8 cellular contexts compared by ENCODE assay signal in genomic region chr2:89840781-89841475, GRCh38.
DNase-seq lines count a peak whose midpoint lies in the region; ATAC-seq and TF ChIP-seq lines count a peak whose summit lies in the region.
"Not testable (repeated sequence)": the region's sequence is repeated elsewhere in the genome, so short reads cannot be mapped to it uniquely, and the experiment has no call there.

No MANE protein-coding gene starts in this region.

- not testable (repeated sequence) for H3K4me1 ChIP-seq in heart left ventricle; right lobe of liver; psoas muscle; aorta (ENCODE audit: control insufficient read depth in 1 of 2, insufficient read depth in 2 of 2, low read length in 2 of 2)

- H3K4me1 Mint-ChIP-seq in central memory CD8-positive, alpha-beta T cell = not testable (repeated sequence)

- peaks cover 37% of the 10 kb centered on the region for H3K9me3 Mint-ChIP-seq in central memory CD8-positive, alpha-beta T cell

- not testable (repeated sequence) for TF ChIP-seq CTCF in heart left ventricle (IDR thresholded peaks at IDR 0.05); right lobe of liver (IDR thresholded peaks at IDR 0.05); psoas muscle (IDR thresholded peaks at IDR 0.05)

- ATAC-seq in GM18867 (IDR thresholded peaks at IDR 0.05; ENCODE audit: unreplicated experiment) = peak; percentile 34
- peak; percentile 29 for ATAC-seq in GM21526 (IDR thresholded peaks at IDR 0.05; ENCODE audit: low FRiP score, unreplicated experiment)
- peak; percentile 30 for ATAC-seq in HG03439 (IDR thresholded peaks at IDR 0.05; ENCODE audit: unreplicated experiment)
- peak; percentile 30 for ATAC-seq in central memory CD8-positive, alpha-beta T cell (replicated peaks; ENCODE audit: extremely low read depth, poor library complexity, severe bottlenecking)
- peak; percentile 42 to 69 (median 66) for ATAC-seq in heart left ventricle
- peak; percentile 36 to 61 (median 46) for ATAC-seq in right lobe of liver
- ATAC-seq in psoas muscle = peak; percentile 61 to 69 (median 68)
- ATAC-seq in aorta (ENCODE audit: low FRiP score) = peak; percentile 85

- H3K27me3 ChIP-seq in heart left ventricle; right lobe of liver; psoas muscle (ENCODE audit: insufficient read depth in 3 of 3, low read length in 2 of 3); aorta (ENCODE audit: control insufficient read depth in 1 of 2, insufficient read depth in 2 of 2, low read length in 1 of 2): not testable (repeated sequence)

- H3K9me3 ChIP-seq in heart left ventricle = peaks cover 0 to 31% (median 5%) of the 10 kb centered on the region in 12 donors
- H3K9me3 ChIP-seq in right lobe of liver = peaks cover 0 to 14% (median 0%) of the 10 kb centered on the region in 4 donors
- H3K9me3 ChIP-seq in psoas muscle; aorta (ENCODE audit: control insufficient read depth, low read length): not testable (repeated sequence)

- not testable (repeated sequence) for H3K36me3 ChIP-seq in heart left ventricle; right lobe of liver; psoas muscle (ENCODE audit: insufficient read depth in 1 of 2, low read depth in 1 of 2); aorta (ENCODE audit: control insufficient read depth in 1 of 2, insufficient read depth in 2 of 2, low read length in 1 of 2)

- intact Hi-C loops in heart left ventricle (cut with DNase I); right lobe of liver (cut with DNase I); psoas muscle (cut with DNase I); aorta (cut with DNase I): not testable (repeated sequence)

- H3K27ac Mint-ChIP-seq in central memory CD8-positive, alpha-beta T cell (ENCODE audit: low read depth) = not testable (repeated sequence)

- not testable (repeated sequence) for H3K27ac ChIP-seq in heart left ventricle; right lobe of liver; psoas muscle; aorta (ENCODE audit: low read depth in 1 of 2, low read length in 2 of 2)

- H3K4me3 ChIP-seq in heart left ventricle; right lobe of liver; psoas muscle; aorta (ENCODE audit: low read length in 2 of 2): not testable (repeated sequence)

- H3K27me3 Mint-ChIP-seq in central memory CD8-positive, alpha-beta T cell = not testable (repeated sequence)

- DNase-seq in central memory CD8-positive, alpha-beta T cell (ENCODE audit: low spot score in 2 of 2); heart left ventricle; right lobe of liver; psoas muscle; aorta: not testable (repeated sequence)

- WGBS in heart left ventricle, 4 donors = 49 to 56% (median 53%) methylated on average over 10 of the region's 10 CpGs
- 35% methylated on average over 10 of the region's 10 CpGs for WGBS in right lobe of liver (ENCODE audit: insufficient coverage, low coverage, low lambda C conversion rate, missing lambda C conversion rate)
- WGBS in psoas muscle, 3 donors = 52 to 58% (median 53%) methylated on average over 10 of the region's 10 CpGs
- WGBS in aorta, 2 donors = 52 to 60% methylated on average over 10 of the region's 10 CpGs

- TF ChIP-seq POLR2A in heart left ventricle (IDR thresholded peaks at IDR 0.05); right lobe of liver (IDR thresholded peaks at IDR 0.05): not testable (repeated sequence)

- not testable (repeated sequence) for H3K36me3 Mint-ChIP-seq in central memory CD8-positive, alpha-beta T cell (ENCODE audit: insufficient read depth)

- H3K4me3 Mint-ChIP-seq in central memory CD8-positive, alpha-beta T cell = not testable (repeated sequence)

Comparison
In these comparisons a context has a peak if more than half of its experiments do, and no peak if none do; other contexts are left out.
1. ATAC-seq: peak in every context shown above with its lines; median percentile 85 in aorta; 68 in psoas muscle; 66 in heart left ventricle; 46 in right lobe of liver; 34 in GM18867; 30 in HG03439; 30 in central memory CD8-positive, alpha-beta T cell; 29 in GM21526.